1 cellular context compared by ENCODE assay signal in genomic region chr5:73641811-73642210, GRCh38.
TF ChIP-seq lines count a peak whose summit lies in the region.

No MANE protein-coding gene starts in this region.

TF ChIP-seq in endothelial cell of umbilical vein, 7 proteins besides CTCF, POLR2A, EP300 and RAD21:
- no peak for TF ChIP-seq POLR2AphosphoS5 (IDR thresholded peaks at IDR 0.05; ENCODE audit: insufficient read depth, low read depth, low read length)
- TF ChIP-seq GATA2 (IDR thresholded peaks at IDR 0.05; ENCODE audit: insufficient read depth, insufficient read length, low read depth, low read length): no peak
- no peak for TF ChIP-seq JUN (IDR thresholded peaks at IDR 0.05; ENCODE audit: borderline replicate concordance, insufficient read depth, insufficient read length, low read depth)
- no peak for TF ChIP-seq FOS (IDR thresholded peaks at IDR 0.05; ENCODE audit: borderline replicate concordance, insufficient read depth, low read length)
- no peak for TF ChIP-seq MYC (IDR thresholded peaks at IDR 0.05; ENCODE audit: low read depth, low read length)
- no peak for TF ChIP-seq EZH2 (IDR thresholded peaks at IDR 0.05; ENCODE audit: borderline replicate concordance, low read depth, low read length, severe bottlenecking)
- TF ChIP-seq MAX (IDR thresholded peaks at IDR 0.05; ENCODE audit: insufficient read depth, insufficient read length): no peak
